8 cellular contexts compared by ENCODE assay signal in genomic region chrX:63754141-63754859, GRCh38. TPM values are rescaled to one million over a fixed set of nuclear protein-coding genes. Genes with fewer than 3 reads are reported as not detected.
DNase-seq lines count a peak whose midpoint lies in the region; ATAC-seq and TF ChIP-seq lines count a peak whose summit lies in the region.

No MANE protein-coding gene starts in this region.

- peaks cover 48% of the 10 kb centered on the region for H3K4me1 Mint-ChIP-seq in T-helper 1 cell treated with Interleukin-12 subunit alpha and Interleukin-12 subunit beta and Interleukin-4 antibody, amounts not matched to agents 30 μg/mL and 1 μg/mL, for 36 hours (ENCODE audit: low read depth)
- H3K4me1 Mint-ChIP-seq in chondrocyte (ENCODE audit: low read depth) (peaks cover 48% of the 10 kb centered on the region), memory B cell (peaks cover 16% of the 10 kb centered on the region)

- H3K4me3 Mint-ChIP-seq in T-helper 1 cell treated with Interleukin-12 subunit alpha and Interleukin-12 subunit beta and Interleukin-4 antibody, amounts not matched to agents 30 μg/mL and 1 μg/mL, for 36 hours, result peak overlapping the region; percentile 100
- H3K4me3 Mint-ChIP-seq in chondrocyte (ENCODE audit: unreplicated experiment) (peak overlapping the region; percentile 91), memory B cell (peak overlapping the region; percentile 99)

- H3K36me3 Mint-ChIP-seq in T-helper 1 cell treated with Interleukin-12 subunit alpha and Interleukin-12 subunit beta and Interleukin-4 antibody, amounts not matched to agents 30 μg/mL and 1 μg/mL, for 36 hours (ENCODE audit: low read depth), result peaks cover 2% of the 10 kb centered on the region
- H3K36me3 Mint-ChIP-seq in chondrocyte (ENCODE audit: low read depth) (no peaks in the 10 kb centered on the region), memory B cell (peaks cover 1% of the 10 kb centered on the region)

- TF ChIP-seq CTCF in chondrocyte (IDR thresholded peaks at IDR 0.05), result no peak

- ATAC-seq in HG03159 (IDR thresholded peaks at IDR 0.05; ENCODE audit: unreplicated experiment), result peak; percentile 37
- peak; percentile 37 for ATAC-seq in memory B cell (ENCODE audit: low read depth)

- H3K27ac Mint-ChIP-seq in T-helper 1 cell treated with Interleukin-12 subunit alpha and Interleukin-12 subunit beta and Interleukin-4 antibody, amounts not matched to agents 30 μg/mL and 1 μg/mL, for 36 hours, result peak overlapping the region; percentile 99
- peak overlapping the region; percentile 99 for H3K27ac Mint-ChIP-seq in chondrocyte (ENCODE audit: unreplicated experiment)
- peak overlapping the region; percentile 96 for H3K27ac Mint-ChIP-seq in memory B cell

- DNase-seq in stimulated activated CD4-positive, alpha-beta T cell treated with anti-CD3 and anti-CD28 coated beads, Interleukin-12 subunit alpha, Interleukin-12 subunit beta, amount 100 ng/mL, for 24 hours (ENCODE audit: low read depth in 2 of 2), result peak; percentile 0 to 6
- no peak for DNase-seq in stimulated activated CD4-positive, alpha-beta T cell treated with anti-CD3 and anti-CD28 coated beads, Interleukin-4, amount 100 ng/mL, for 1 hour
- DNase-seq in chondrocyte (ENCODE audit: low spot score) (no peak), memory B cell (ENCODE audit: low spot score in 2 of 2) (no peak), superior temporal gyrus (ENCODE audit: extremely low spot score) (peak; percentile 37), islet precursor cell (no peak)

- no peaks in the 10 kb centered on the region for H3K9me3 Mint-ChIP-seq in T-helper 1 cell treated with Interleukin-12 subunit alpha and Interleukin-12 subunit beta and Interleukin-4 antibody, amounts not matched to agents 30 μg/mL and 1 μg/mL, for 36 hours
- H3K9me3 Mint-ChIP-seq in chondrocyte (ENCODE audit: low read depth) (peaks cover 3% of the 10 kb centered on the region), memory B cell (no peaks in the 10 kb centered on the region)

- H3K27me3 Mint-ChIP-seq in T-helper 1 cell treated with Interleukin-12 subunit alpha and Interleukin-12 subunit beta and Interleukin-4 antibody, amounts not matched to agents 30 μg/mL and 1 μg/mL, for 36 hours (ENCODE audit: low read depth), result no peaks in the 10 kb centered on the region
- H3K27me3 Mint-ChIP-seq in chondrocyte (ENCODE audit: low read depth) (no peaks in the 10 kb centered on the region), memory B cell (no peaks in the 10 kb centered on the region)

RNA-seq across cellular contexts. Expression of gene ARHGEF9, which starts 30.7 kb away (rescaled TPM):
- 51.1 to 56.4 TPM (median 55.9 TPM) in 3 replicates for total RNA-seq in chondrocyte

Comparison
In these comparisons a context has a peak if more than half of its experiments do, and no peak if none do; other contexts are left out.
1. DNase-seq: peak in stimulated activated CD4-positive, alpha-beta T cell treated with anti-CD3 and anti-CD28 coated beads, Interleukin-12 subunit alpha, Interleukin-12 subunit beta, amount 100 ng/mL, for 24 hours (2 of 2) and superior temporal gyrus (single experiment); none in stimulated activated CD4-positive, alpha-beta T cell treated with anti-CD3 and anti-CD28 coated beads, Interleukin-4, amount 100 ng/mL, for 1 hour (single experiment), chondrocyte (single experiment), memory B cell (0 of 2) and islet precursor cell (single experiment).
2. Peak in every context shown above with its lines, with median percentiles within 50 percentile points of each other: H3K27ac Mint-ChIP-seq and H3K4me3 Mint-ChIP-seq.